Comparison of ENCODE assay signal across 17 cellular contexts in genomic region chr2:66562337-66562685, GRCh38.
"Had no signal": no experiment of that assay in that cellular context is flagged by ENCODE, and none has a peak within 500 bp of the region (broad histone marks: within the 10 kb centered on the region; RNA-seq: fewer than 3 reads in every experiment).

No MANE protein-coding gene starts in this region.

- H3K9me3 Mint-ChIP-seq: activated naive CD8-positive, alpha-beta T cell treated with anti-CD3 and anti-CD28 coated beads, Interleukin-2, amount 10 ng/mL, durations not matched to agents 7 days and 5 days; stimulated activated naive B cell treated with anti-CD40 and anti-IgM and Interleukin-4, amounts not matched to agents 10 μg/mL and 1 μg/mL and 100 μg/mL, for 72 hours; T-helper 1 cell treated with Interleukin-12 subunit alpha and Interleukin-12 subunit beta and Interleukin-4 antibody, amounts not matched to agents 30 μg/mL and 1 μg/mL, for 36 hours had no signal

- H3K9me3 ChIP-seq: gastrocnemius medialis, heart right ventricle, prostate gland, right lobe of liver, spleen, upper lobe of right lung had no signal

- H3K4me3 ChIP-seq: gastrocnemius medialis, heart right ventricle, lung, prostate gland, right lobe of liver, spleen, upper lobe of right lung had no signal

- H3K4me1 Mint-ChIP-seq: activated naive CD8-positive, alpha-beta T cell treated with anti-CD3 and anti-CD28 coated beads, Interleukin-2, amount 10 ng/mL, durations not matched to agents 7 days and 5 days; naive thymus-derived CD8-positive, alpha-beta T cell; stimulated activated naive B cell treated with anti-CD40 and anti-IgM and Interleukin-4, amounts not matched to agents 10 μg/mL and 1 μg/mL and 100 μg/mL, for 72 hours had no signal

- H3K36me3 Mint-ChIP-seq: activated naive CD8-positive, alpha-beta T cell treated with anti-CD3 and anti-CD28 coated beads, Interleukin-2, amount 10 ng/mL, durations not matched to agents 7 days and 5 days; naive thymus-derived CD8-positive, alpha-beta T cell; stimulated activated naive B cell treated with anti-CD40 and anti-IgM and Interleukin-4, amounts not matched to agents 10 μg/mL and 1 μg/mL and 100 μg/mL, for 72 hours had no signal

- H3K27me3 ChIP-seq: gastrocnemius medialis, heart right ventricle, right lobe of liver, spleen, upper lobe of right lung had no signal

- ATAC-seq: activated CD8-positive, alpha-beta T cell treated with anti-CD3 and anti-CD28 coated beads, Interleukin-2, amount 10 ng/mL, durations not matched to agents 7 days and 5 days; gastrocnemius medialis; naive thymus-derived CD8-positive, alpha-beta T cell; stimulated activated naive B cell treated with anti-CD40 and anti-IgM and Interleukin-4, amounts not matched to agents 10 μg/mL and 1 μg/mL and 100 μg/mL, for 72 hours; upper lobe of right lung had no signal

- H3K4me1 ChIP-seq: gastrocnemius medialis, prostate gland had no signal

- DNase-seq: activated CD4-positive, alpha-beta T cell treated with anti-CD3 and anti-CD28 coated beads for 48 hours; activated CD8-positive, alpha-beta memory T cell treated with anti-CD3 and anti-CD28 coated beads, Interleukin-2, amount 50 U/mL, for 48 hours; activated CD8-positive, alpha-beta T cell treated with anti-CD3 and anti-CD28 coated beads, Interleukin-2, amount 10 ng/mL, durations not matched to agents 7 days and 5 days; activated naive CD8-positive, alpha-beta T cell treated with anti-CD3 and anti-CD28 coated beads, Interleukin-2, amount 10 ng/mL, durations not matched to agents 7 days and 5 days; aorta; gastrocnemius medialis; heart right ventricle; naive thymus-derived CD8-positive, alpha-beta T cell; occipital lobe; right lobe of liver; spleen; stimulated activated CD4-positive, alpha-beta T cell treated with anti-CD3 and anti-CD28 coated beads, Interleukin-1b, Interleukin-23, amount 100 ng/mL, for 48 hours; stimulated activated naive B cell treated with anti-CD40 and anti-IgM and Interleukin-4, amounts not matched to agents 10 μg/mL and 1 μg/mL and 100 μg/mL, for 72 hours; upper lobe of right lung had no signal

- H3K4me3 Mint-ChIP-seq: activated CD8-positive, alpha-beta T cell treated with anti-CD3 and anti-CD28 coated beads, Interleukin-2, amount 10 ng/mL, durations not matched to agents 7 days and 5 days; activated naive CD8-positive, alpha-beta T cell treated with anti-CD3 and anti-CD28 coated beads, Interleukin-2, amount 10 ng/mL, durations not matched to agents 7 days and 5 days; naive thymus-derived CD8-positive, alpha-beta T cell; stimulated activated naive B cell treated with anti-CD40 and anti-IgM and Interleukin-4, amounts not matched to agents 10 μg/mL and 1 μg/mL and 100 μg/mL, for 72 hours; T-helper 1 cell treated with Interleukin-12 subunit alpha and Interleukin-12 subunit beta and Interleukin-4 antibody, amounts not matched to agents 30 μg/mL and 1 μg/mL, for 36 hours had no signal

- H3K27ac Mint-ChIP-seq: activated CD8-positive, alpha-beta T cell treated with anti-CD3 and anti-CD28 coated beads, Interleukin-2, amount 10 ng/mL, durations not matched to agents 7 days and 5 days; activated naive CD8-positive, alpha-beta T cell treated with anti-CD3 and anti-CD28 coated beads, Interleukin-2, amount 10 ng/mL, durations not matched to agents 7 days and 5 days; naive thymus-derived CD8-positive, alpha-beta T cell; stimulated activated naive B cell treated with anti-CD40 and anti-IgM and Interleukin-4, amounts not matched to agents 10 μg/mL and 1 μg/mL and 100 μg/mL, for 72 hours; T-helper 1 cell treated with Interleukin-12 subunit alpha and Interleukin-12 subunit beta and Interleukin-4 antibody, amounts not matched to agents 30 μg/mL and 1 μg/mL, for 36 hours had no signal

- H3K27ac ChIP-seq: gastrocnemius medialis, heart right ventricle, prostate gland, spleen, upper lobe of right lung had no signal

- H3K36me3 ChIP-seq: gastrocnemius medialis, prostate gland, right lobe of liver, spleen, upper lobe of right lung had no signal
